ENCODE assay signal across 17 cellular contexts in the genomic region with DNA sequence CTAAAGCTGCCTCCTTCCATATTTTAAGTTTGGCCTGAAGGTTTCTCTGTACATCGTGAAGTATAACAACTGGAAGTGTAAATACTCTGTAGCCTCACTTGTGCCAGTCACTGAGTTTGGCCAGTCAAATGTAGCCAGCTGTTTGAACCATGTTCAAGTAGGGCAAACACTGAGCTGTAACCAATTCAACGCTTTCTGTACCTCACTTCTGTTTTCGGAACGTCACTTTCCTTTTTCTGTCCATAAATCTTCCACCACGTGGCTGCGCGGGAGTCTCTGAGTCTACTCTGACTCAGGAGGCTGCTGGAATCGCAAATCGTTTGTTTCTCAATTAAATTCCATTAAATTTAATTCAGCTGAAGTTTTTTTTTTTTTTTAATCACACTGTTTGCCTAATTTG.
"Had no signal": no experiment of that assay in that cellular context is flagged by ENCODE, and none has a peak within 500 bp of the region (broad histone marks: within the 10 kb centered on the region; RNA-seq: fewer than 3 reads in every experiment).

No MANE protein-coding gene starts in this region.

- H3K9me3 ChIP-seq: ascending aorta, esophagus muscularis mucosa, tibial artery had no signal

- H3K27ac ChIP-seq: ascending aorta, dorsolateral prefrontal cortex, esophagus muscularis mucosa, skin epidermis, tibial artery, WERI-Rb-1 had no signal

- DNase-seq: activated CD4-positive, alpha-beta memory T cell treated with anti-CD3 and anti-CD28 coated beads, Interleukin-2, amount 10 ng/mL, durations not matched to agents 7 days and 5 days; activated CD4-positive, alpha-beta T cell treated with anti-CD3 and anti-CD28 coated beads for 36 hours; activated CD8-positive, alpha-beta memory T cell treated with anti-CD3 and anti-CD28 coated beads, Interleukin-2, amount 50 U/mL, for 4 hours; activated naive CD4-positive, alpha-beta T cell; dorsolateral prefrontal cortex; foreskin fibroblast; glutamatergic neuron; mammary epithelial cell; T-helper 9 cell; tibial artery; WERI-Rb-1 had no signal

- H3K27ac Mint-ChIP-seq: activated CD4-positive, alpha-beta memory T cell treated with anti-CD3 and anti-CD28 coated beads, Interleukin-2, amount 10 ng/mL, durations not matched to agents 7 days and 5 days; activated CD4-positive, alpha-beta T cell treated with anti-CD3 and anti-CD28 coated beads for 36 hours; stimulated activated effector memory CD8-positive, alpha-beta T cell treated with anti-CD3 and anti-CD28 coated beads, Interleukin-12 subunit alpha, Interleukin-12 subunit beta, amount 100 ng/mL, for 72 hours had no signal

- H3K4me1 Mint-ChIP-seq: activated CD4-positive, alpha-beta memory T cell treated with anti-CD3 and anti-CD28 coated beads, Interleukin-2, amount 10 ng/mL, durations not matched to agents 7 days and 5 days; activated CD4-positive, alpha-beta T cell treated with anti-CD3 and anti-CD28 coated beads for 36 hours; stimulated activated effector memory CD8-positive, alpha-beta T cell treated with anti-CD3 and anti-CD28 coated beads, Interleukin-12 subunit alpha, Interleukin-12 subunit beta, amount 100 ng/mL, for 72 hours had no signal

- H3K36me3 Mint-ChIP-seq: stimulated activated effector memory CD8-positive, alpha-beta T cell treated with anti-CD3 and anti-CD28 coated beads, Interleukin-12 subunit alpha, Interleukin-12 subunit beta, amount 100 ng/mL, for 72 hours had no signal

- H3K4me1 ChIP-seq: ascending aorta, esophagus muscularis mucosa had no signal

- H3K4me3 Mint-ChIP-seq: activated CD4-positive, alpha-beta memory T cell treated with anti-CD3 and anti-CD28 coated beads, Interleukin-2, amount 10 ng/mL, durations not matched to agents 7 days and 5 days; activated CD4-positive, alpha-beta T cell treated with anti-CD3 and anti-CD28 coated beads for 36 hours; stimulated activated effector memory CD8-positive, alpha-beta T cell treated with anti-CD3 and anti-CD28 coated beads, Interleukin-12 subunit alpha, Interleukin-12 subunit beta, amount 100 ng/mL, for 72 hours had no signal

- ATAC-seq: activated CD4-positive, alpha-beta T cell treated with anti-CD3 and anti-CD28 coated beads for 36 hours; left lobe of liver; stimulated activated effector memory CD8-positive, alpha-beta T cell treated with anti-CD3 and anti-CD28 coated beads, Interleukin-12 subunit alpha, Interleukin-12 subunit beta, amount 100 ng/mL, for 72 hours had no signal

- H3K27me3 Mint-ChIP-seq: activated CD4-positive, alpha-beta memory T cell treated with anti-CD3 and anti-CD28 coated beads, Interleukin-2, amount 10 ng/mL, durations not matched to agents 7 days and 5 days; activated CD4-positive, alpha-beta T cell treated with anti-CD3 and anti-CD28 coated beads for 36 hours had no signal

- H3K27me3 ChIP-seq: ascending aorta, dorsolateral prefrontal cortex, esophagus muscularis mucosa, tibial artery had no signal

- H3K9me3 Mint-ChIP-seq: activated CD4-positive, alpha-beta memory T cell treated with anti-CD3 and anti-CD28 coated beads, Interleukin-2, amount 10 ng/mL, durations not matched to agents 7 days and 5 days had no signal

- H3K4me3 ChIP-seq: ascending aorta, dorsolateral prefrontal cortex, esophagus muscularis mucosa, skin epidermis, tibial artery had no signal

- H3K36me3 ChIP-seq: ascending aorta, esophagus muscularis mucosa, tibial artery, WERI-Rb-1 had no signal

- FAIRE-seq: endometrium had no signal
